Comparison of ENCODE assay signal across 8 cellular contexts in genomic region chrX:13937370-13938052, GRCh38.
A peak's percentile ranks its signal among the peaks of the same experiment; 100 is the strongest.
DNase-seq lines count a peak whose midpoint lies in the region; ATAC-seq and TF ChIP-seq lines count a peak whose summit lies in the region.

No MANE protein-coding gene starts in this region.

- 7% methylated on average over 26 of the region's 27 CpGs for WGBS in prostate gland

- H3K36me3 ChIP-seq in prostate gland = no peaks in the 10 kb centered on the region

- peak overlapping the region; percentile 40 to 44 for H3K4me3 ChIP-seq in prostate gland

- DNase-seq in NOMO-1 treated with DMSO at 0.1 percent for 48 hours (lab: John Stamatoyannopoulos, UW; ENCODE audit: unreplicated experiment) (peak; percentile 3), NOMO-1 (lab: John Stamatoyannopoulos, UW; ENCODE audit: unreplicated experiment in 2 of 2) (no peak), T-cell (no peak), globus pallidus (ENCODE audit: low spot score) (peak; percentile 54), prostate gland (ENCODE audit: low spot score) (no peak), NCI-H1436 treated with DMSO at 0.1 percent for 48 hours (lab: John Stamatoyannopoulos, UW) (no peak), HPDE6-E6E7 (ENCODE audit: extremely low spot score) (no peak)
- no peak for DNase-seq in effector CD4-positive, alpha-beta T cell

- CTCF ChIA-PET in T-cell (lab: Charles Lee) = interaction anchor here in 1 of 2 donors (0.6 to 1.0 kb wide), 2 partner anchors 23 to 1531 kb away, joined by 3 read pairs; no protein-coding TSS in a partner anchor

- no peaks in the 10 kb centered on the region for H3K9me3 Mint-ChIP-seq in T-cell

- no peaks in the 10 kb centered on the region for H3K36me3 Mint-ChIP-seq in T-cell

- H3K4me3 Mint-ChIP-seq in T-cell = peak overlapping the region; percentile 41 to 69 (median 64)

- no peak overlapping the region for H3K27ac Mint-ChIP-seq in T-cell

- POLR2A ChIA-PET in T-cell (lab: Charles Lee) = no interaction called here

- intact Hi-C loops in prostate gland (cut with DNase I) = no loop called here

- peak overlapping the region; percentile 35 to 66 for H3K27ac ChIP-seq in prostate gland

- H3K27me3 ChIP-seq in prostate gland (replicated peaks; ENCODE audit: insufficient read depth) = no peaks in the 10 kb centered on the region

- peaks cover 0 to 7% (median 5%) of the 10 kb centered on the region in 3 donors for H3K4me1 Mint-ChIP-seq in T-cell

- no peak for TF ChIP-seq POLR2A in prostate gland (IDR thresholded peaks at IDR 0.05)

- H3K27me3 Mint-ChIP-seq in T-cell = peaks cover 16 to 50% of the 10 kb centered on the region in 2 donors

- no peak for TF ChIP-seq CTCF in prostate gland (IDR thresholded peaks at IDR 0.05)

- no peaks in the 10 kb centered on the region for H3K4me1 ChIP-seq in prostate gland (replicated peaks)

- ATAC-seq in T-cell (replicated peaks in 1 of 4) = no peak

- H3K9me3 ChIP-seq in prostate gland = no peaks in the 10 kb centered on the region

Comparison
In these comparisons a context has a peak if more than half of its experiments do, and no peak if none do; other contexts are left out.
1. DNase-seq: peak in NOMO-1 treated with DMSO at 0.1 percent for 48 hours (single experiment) and globus pallidus (single experiment); none in NOMO-1 (0 of 2), T-cell (0 of 34), prostate gland (single experiment), effector CD4-positive, alpha-beta T cell (single experiment), NCI-H1436 treated with DMSO at 0.1 percent for 48 hours (single experiment) and HPDE6-E6E7 (single experiment).